10 cellular contexts compared by ENCODE assay signal in genomic region chr11:61042537-61042936, GRCh38. TPM values are rescaled to one million over a fixed set of nuclear protein-coding genes. Genes with fewer than 3 reads are reported as not detected.
DNase-seq lines count a peak whose midpoint lies in the region; ATAC-seq and TF ChIP-seq lines count a peak whose summit lies in the region.
"Had no signal": no experiment of that assay in that cellular context is flagged by ENCODE, and none has a peak within 500 bp of the region (broad histone marks: within the 10 kb centered on the region; RNA-seq: fewer than 3 reads in every experiment).

No MANE protein-coding gene starts in this region.

- no peak for DNase-seq in activated CD4-positive, alpha-beta memory T cell treated with anti-CD3 and anti-CD28 coated beads, Interleukin-2, amount 10 ng/mL, durations not matched to agents 7 days and 5 days
- DNase-seq in naive B cell, result no peak
- DNase-seq in H9, result no peak
- DNase-seq in A673 (ENCODE audit: low spot score), result no peak

- H3K4me3 Mint-ChIP-seq in activated CD4-positive, alpha-beta memory T cell treated with anti-CD3 and anti-CD28 coated beads, Interleukin-2, amount 10 ng/mL, durations not matched to agents 7 days and 5 days, result peak overlapping the region; percentile 76
- H3K4me3 Mint-ChIP-seq in naive B cell (peak overlapping the region in 7 of 8 donors; percentile 9 to 94 (median 81)), H9 (no peak overlapping the region)

- no peak overlapping the region for H4K91ac ChIP-seq in H9 (ENCODE audit: insufficient read length, low read depth, low read length)

- CTCF ChIA-PET in activated CD4-positive, alpha-beta memory T cell treated with anti-CD3 and anti-CD28 coated beads, Interleukin-2, amount 10 ng/mL, durations not matched to agents 7 days and 5 days (lab: Charles Lee), result interaction anchor here (0.9 to 6.2 kb wide), 20 partner anchors 11 to 387 kb away, joined by 3 to 53 read pairs (median 6); partner anchors contain the start of genes CD5, CPSF7 and SDHAF2
- CTCF ChIA-PET in A673 (lab: Charles Lee), result no interaction called here

- peak; percentile 5 to 8 for ATAC-seq in naive B cell (ENCODE audit: low read depth in 2 of 2)
- ATAC-seq in GM19035 (IDR thresholded peaks at IDR 0.05; ENCODE audit: unreplicated experiment), result no peak
- no peak for ATAC-seq in HG02973 (IDR thresholded peaks at IDR 0.05; ENCODE audit: unreplicated experiment)

- H3K79me2 ChIP-seq in DOHH2 (ENCODE audit: control insufficient read depth, low read length) (no peaks in the 10 kb centered on the region), H9 (ENCODE audit: insufficient read depth, low read length) (no peaks in the 10 kb centered on the region)

- peak overlapping the region in 6 of 11 experiments; percentile 16 to 75 (median 58); a peak in 4 of 22 replicates for H3K9ac ChIP-seq in BLaER1 treated with 17β-estradiol and CSF1 and Interleukin-3, amounts not matched to agents 10 nM and 100 nM
- no peak overlapping the region for H3K9ac ChIP-seq in H9 (ENCODE audit: extremely low read depth, insufficient read length, low read length)

- peaks cover 72% of the 10 kb centered on the region for H3K4me1 Mint-ChIP-seq in activated CD4-positive, alpha-beta memory T cell treated with anti-CD3 and anti-CD28 coated beads, Interleukin-2, amount 10 ng/mL, durations not matched to agents 7 days and 5 days
- H3K4me1 Mint-ChIP-seq in naive B cell, result peaks cover 18 to 32% (median 20%) of the 10 kb centered on the region in 3 donors
- peaks cover 8 to 16% of the 10 kb centered on the region in 2 experiments for H3K4me1 Mint-ChIP-seq in H9

- peak overlapping the region in 1 of 10 experiments; percentile 38; a peak in 1 of 20 replicates for H3K4me3 ChIP-seq in BLaER1 treated with 17β-estradiol and CSF1 and Interleukin-3, amounts not matched to agents 10 nM and 100 nM
- H3K4me3 ChIP-seq in DOHH2 (ENCODE audit: low read length), result peak overlapping the region; percentile 73
- H3K4me3 ChIP-seq in A673 (ENCODE audit: low read depth, low read length, poor library complexity, severe bottlenecking), result no peak overlapping the region

- H3K27me3 Mint-ChIP-seq in activated CD4-positive, alpha-beta memory T cell treated with anti-CD3 and anti-CD28 coated beads, Interleukin-2, amount 10 ng/mL, durations not matched to agents 7 days and 5 days, result no peaks in the 10 kb centered on the region
- H3K27me3 Mint-ChIP-seq in naive B cell (no peaks in the 10 kb centered on the region), H9 (ENCODE audit: low read depth) (peaks cover 29% of the 10 kb centered on the region)

- H2AFZ ChIP-seq in H9 (ENCODE audit: low read length), result no peak overlapping the region

- intact Hi-C loops in A673 (cut with micrococcal nuclease; ENCODE audit: unreplicated experiment), result no loop called here

- POLR2A ChIA-PET in activated CD4-positive, alpha-beta memory T cell treated with anti-CD3 and anti-CD28 coated beads, Interleukin-2, amount 10 ng/mL, durations not matched to agents 7 days and 5 days (lab: Charles Lee), result interaction anchor here (0.9 to 11.3 kb wide), 43 partner anchors 11 to 388 kb away, joined by 3 to 265 read pairs (median 6); partner anchors contain the start of genes CD5, PRPF19, TMEM109 and VPS37C
- POLR2A ChIA-PET in A673 (lab: Charles Lee; ENCODE audit: low non-redundant PET), result no interaction called here

- no peak overlapping the region for H3K18ac ChIP-seq in H9 (ENCODE audit: insufficient read length, low read depth, low read length)

- no peak overlapping the region for H2BK20ac ChIP-seq in H9 (ENCODE audit: low read depth, low read length, poor library complexity, severe bottlenecking)

- H3K56ac ChIP-seq in H9 (ENCODE audit: insufficient read length, low read depth, low read length), result no peak overlapping the region

- H3K4ac ChIP-seq in H9 (ENCODE audit: low read depth, low read length), result no peak overlapping the region

- BruUV-seq in A673 (replicated peaks; lab: Mats Ljungman, UMichigan), result no TSS peak

- H4K20me1 ChIP-seq in BLaER1 treated with 17β-estradiol and CSF1 and Interleukin-3, amounts not matched to agents 10 nM and 100 nM, result no peaks in the 10 kb centered on the region
- H4K20me1 ChIP-seq in DOHH2 (ENCODE audit: control insufficient read depth, insufficient read depth, low read depth, low read length), result no peaks in the 10 kb centered on the region
- H4K20me1 ChIP-seq in H9 (ENCODE audit: control insufficient read depth, insufficient read depth, insufficient read length), result no peaks in the 10 kb centered on the region

- H3K27ac ChIP-seq in BLaER1 treated with 17β-estradiol and CSF1 and Interleukin-3, amounts not matched to agents 10 nM and 100 nM, result peak overlapping the region in 3 of 11 experiments; percentile 79 to 81 (median 79); a peak in 5 of 22 replicates
- H3K27ac ChIP-seq in DOHH2 (ENCODE audit: low read depth, low read length), result peak overlapping the region; percentile 75
- no peak overlapping the region for H3K27ac ChIP-seq in H9 (ENCODE audit: insufficient read length, low read depth, low read length)
- H3K27ac ChIP-seq in A673 (ENCODE audit: low read depth, low read length, poor library complexity, severe bottlenecking), result no peak overlapping the region

- no CpG with 5 or more reads among the region's 5 CpGs for WGBS in H9 (ENCODE audit: extremely low coverage, insufficient read length, low lambda C conversion rate)

- H3K9me2 ChIP-seq in DOHH2 (replicated peaks; ENCODE audit: control insufficient read depth, low read length), result no peaks in the 10 kb centered on the region

- H2BK12ac ChIP-seq in H9 (ENCODE audit: insufficient read length, low read depth, low read length), result no peak overlapping the region

- H3K36me3 Mint-ChIP-seq in activated CD4-positive, alpha-beta memory T cell treated with anti-CD3 and anti-CD28 coated beads, Interleukin-2, amount 10 ng/mL, durations not matched to agents 7 days and 5 days (ENCODE audit: low read depth), result peaks cover 35% of the 10 kb centered on the region
- no peaks in the 10 kb centered on the region for H3K36me3 Mint-ChIP-seq in naive B cell
- H3K36me3 Mint-ChIP-seq in H9 (ENCODE audit: insufficient read depth in 1 of 3, low read depth in 3 of 3), result no peaks in the 10 kb centered on the region

- no peak overlapping the region for H3K14ac ChIP-seq in H9 (ENCODE audit: insufficient read depth, low read length)

- H3K4me1 ChIP-seq in BLaER1 treated with 17β-estradiol and CSF1 and Interleukin-3, amounts not matched to agents 10 nM and 100 nM, result peaks cover 35 to 51% (median 39%) of the 10 kb centered on the region in 10 experiments
- H3K4me1 ChIP-seq in DOHH2 (ENCODE audit: control insufficient read depth, low read length), result peaks cover 45% of the 10 kb centered on the region
- no peaks in the 10 kb centered on the region for H3K4me1 ChIP-seq in H9 (ENCODE audit: insufficient read depth, low read length)
- no peaks in the 10 kb centered on the region for H3K4me1 ChIP-seq in A673 (ENCODE audit: insufficient read depth, low read length, poor library complexity, severe bottlenecking)

- H3K23me2 ChIP-seq in H9 (ENCODE audit: insufficient read length, low read depth, low read length, poor library complexity, severe bottlenecking), result no peaks in the 10 kb centered on the region

- peak overlapping the region; percentile 70 to 90 (median 86) for H3K4me2 ChIP-seq in BLaER1 treated with 17β-estradiol and CSF1 and Interleukin-3, amounts not matched to agents 10 nM and 100 nM
- H3K4me2 ChIP-seq in DOHH2 (ENCODE audit: low read length) (peak overlapping the region; percentile 83), H9 (ENCODE audit: insufficient read depth, insufficient read length, low read length) (no peak overlapping the region)

- H3K9me3 Mint-ChIP-seq in activated CD4-positive, alpha-beta memory T cell treated with anti-CD3 and anti-CD28 coated beads, Interleukin-2, amount 10 ng/mL, durations not matched to agents 7 days and 5 days, result no peaks in the 10 kb centered on the region
- H3K9me3 Mint-ChIP-seq in naive B cell (no peaks in the 10 kb centered on the region), H9 (no peaks in the 10 kb centered on the region)

- H3K79me1 ChIP-seq in H9 (ENCODE audit: insufficient read depth, low read depth, low read length, poor library complexity, severe bottlenecking), result no peaks in the 10 kb centered on the region

- peaks cover 2% of the 10 kb centered on the region; the same call in 1 of the 2 replicates for H3F3A ChIP-seq in DOHH2 (ENCODE audit: control insufficient read depth, insufficient read depth)

- H2BK15ac ChIP-seq in H9 (ENCODE audit: low read depth, low read length), result no peak overlapping the region

- H3T11ph ChIP-seq in H9 (ENCODE audit: low read length), result no peak overlapping the region

- H3K27ac Mint-ChIP-seq in activated CD4-positive, alpha-beta memory T cell treated with anti-CD3 and anti-CD28 coated beads, Interleukin-2, amount 10 ng/mL, durations not matched to agents 7 days and 5 days, result peak overlapping the region; percentile 97
- H3K27ac Mint-ChIP-seq in naive B cell (peak overlapping the region in 5 of 6 donors; percentile 62 to 95 (median 80)), H9 (no peak overlapping the region)

- H2AK5ac ChIP-seq in H9 (ENCODE audit: insufficient read length, low read length), result no peak overlapping the region

- TF ChIP-seq CTCF in DOHH2 (IDR thresholded peaks at IDR 0.05; ENCODE audit: low read depth, low read length, poor library complexity, severe bottlenecking) (no peak), H9 (conservative IDR thresholded peaks at IDR 0.05) (no peak), A673 (conservative IDR thresholded peaks at IDR 0.05; ENCODE audit: low read depth, low read length) (no peak)

- no peaks in the 10 kb centered on the region for H3K9me3 ChIP-seq in BLaER1 treated with 17β-estradiol and CSF1 and Interleukin-3, amounts not matched to agents 10 nM and 100 nM (replicated peaks in 1 of 11)
- no peaks in the 10 kb centered on the region for H3K9me3 ChIP-seq in DOHH2 (ENCODE audit: control insufficient read depth, insufficient read depth, low read length)
- H3K9me3 ChIP-seq in H9 (ENCODE audit: control insufficient read depth, low read depth, low read length), result no peaks in the 10 kb centered on the region
- H3K9me3 ChIP-seq in A673 (ENCODE audit: low read depth, low read length, poor library complexity, severe bottlenecking), result no peaks in the 10 kb centered on the region

- H2BK120ac ChIP-seq in H9 (ENCODE audit: low read depth, low read length, poor library complexity, severe bottlenecking), result no peak overlapping the region

- H3K23ac ChIP-seq in H9 (ENCODE audit: insufficient read length, low read depth, low read length), result no peak overlapping the region

- H4K5ac ChIP-seq in H9 (ENCODE audit: insufficient read length, low read depth, low read length), result no peak overlapping the region

- H2BK5ac ChIP-seq in H9 (ENCODE audit: insufficient read length, low read length), result no peak overlapping the region

- no peaks in the 10 kb centered on the region for H3K36me3 ChIP-seq in BLaER1 treated with 17β-estradiol and CSF1 and Interleukin-3, amounts not matched to agents 10 nM and 100 nM
- H3K36me3 ChIP-seq in DOHH2 (ENCODE audit: control insufficient read depth, low read length), result no peaks in the 10 kb centered on the region
- no peaks in the 10 kb centered on the region for H3K36me3 ChIP-seq in A673 (ENCODE audit: insufficient read depth, low read length, poor library complexity, severe bottlenecking)

- H4K8ac ChIP-seq in H9 (replicated peaks; ENCODE audit: insufficient read length, low read depth, low read length), result no peak overlapping the region

- no peaks in the 10 kb centered on the region for H3K27me3 ChIP-seq in BLaER1 treated with 17β-estradiol and CSF1 and Interleukin-3, amounts not matched to agents 10 nM and 100 nM
- H3K27me3 ChIP-seq in DOHH2 (ENCODE audit: control insufficient read depth, low read length), result no peaks in the 10 kb centered on the region
- no peaks in the 10 kb centered on the region for H3K27me3 ChIP-seq in H9 (ENCODE audit: insufficient read depth, low read length)
- no peaks in the 10 kb centered on the region for H3K27me3 ChIP-seq in A673 (replicated peaks; ENCODE audit: insufficient read depth, low read depth, low read length, poor library complexity)

RNA-seq across cellular contexts. Expression of gene CD5, which starts 59.8 kb away (rescaled TPM):
- 100 to 1,000 TPM; 359 to 373 TPM for total RNA-seq in activated CD4-positive, alpha-beta memory T cell treated with anti-CD3 and anti-CD28 coated beads, Interleukin-2, amount 10 ng/mL, durations not matched to agents 7 days and 5 days
- polyA plus RNA-seq in naive B cell (ENCODE audit: low read depth in 6 of 6), result 10 to 100 TPM in 3 of 6 donors, 1 to 10 TPM in 3; 5.6 to 21.0 (median 10.5) TPM
- total RNA-seq in H9 (2021) (not detected in 2 replicates), A673 (2021) (not detected in 2 replicates)
- total RNA-seq: cardiac septum, endothelial cell of umbilical vein had no signal
- polyA plus RNA-seq: endothelial cell of umbilical vein had no signal

Comparison
In these comparisons a context has a peak if more than half of its experiments do, and no peak if none do; other contexts are left out.
1. H3K27ac Mint-ChIP-seq: peak in activated CD4-positive, alpha-beta memory T cell treated with anti-CD3 and anti-CD28 coated beads, Interleukin-2, amount 10 ng/mL, durations not matched to agents 7 days and 5 days (single experiment) and naive B cell (5 of 6); none in H9 (0 of 3).
2. H3K4me3 Mint-ChIP-seq: peak in activated CD4-positive, alpha-beta memory T cell treated with anti-CD3 and anti-CD28 coated beads, Interleukin-2, amount 10 ng/mL, durations not matched to agents 7 days and 5 days (single experiment) and naive B cell (7 of 8); none in H9 (0 of 2).
3. ATAC-seq: peak in naive B cell (2 of 2); none in GM19035 (single experiment) and HG02973 (single experiment).
4. RNA of gene CD5, which starts 59.8 kb away (total RNA-seq): 359 to 373 TPM in activated CD4-positive, alpha-beta memory T cell treated with anti-CD3 and anti-CD28 coated beads, Interleukin-2, amount 10 ng/mL, durations not matched to agents 7 days and 5 days; not detected in H9 and not detected in A673; every median in the first group is over 100 times any median in the second.